In genomic region chr5:55692509-55692908, GRCh38 we compare ENCODE assay signal across 30 cellular contexts. TPM values are rescaled to one million over a fixed set of nuclear protein-coding genes. Genes with fewer than 3 reads are reported as not detected.
"Had no signal": no experiment of that assay in that cellular context is flagged by ENCODE, and none has a peak within 500 bp of the region (broad histone marks: within the 10 kb centered on the region; RNA-seq: fewer than 3 reads in every experiment).

No MANE protein-coding gene starts in this region.

- DNase-seq: activated B cell treated with CpG ODN at 0.5 μM for 24 hours; activated CD4-positive, alpha-beta T cell treated with anti-CD3 and anti-CD28 coated beads, Interleukin-2, amount 50 U/mL, for 1 hour; activated CD8-positive, alpha-beta T cell treated with anti-CD3 and anti-CD28 coated beads for 36 hours; activated naive CD4-positive, alpha-beta T cell; activated T-cell treated with anti-CD3 and anti-CD28 coated beads, Interleukin-2, amount 50 U/mL, for 4 hours; body of pancreas; colonic mucosa; effector memory CD4-positive, alpha-beta T cell; left ventricle myocardium inferior; posterior cingulate gyrus; stimulated activated CD4-positive, alpha-beta T cell treated with anti-CD3 and anti-CD28 coated beads, Interleukin-4, amount 100 ng/mL, for 24 hours had no signal

- H3K27me3 ChIP-seq: body of pancreas, colonic mucosa, gastroesophageal sphincter, hepatocyte had no signal

- H3K36me3 Mint-ChIP-seq: activated naive CD4-positive, alpha-beta T cell treated with anti-CD3 and anti-CD28 coated beads, Interleukin-2, amount 50 U/mL, for 72 hours had no signal

- H3K36me3 ChIP-seq: colonic mucosa, thoracic aorta had no signal

- H3K9me3 Mint-ChIP-seq: activated B cell treated with CpG ODN at 0.5 μM for 24 hours; activated CD8-positive, alpha-beta T cell treated with anti-CD3 and anti-CD28 coated beads for 36 hours; activated naive CD4-positive, alpha-beta T cell treated with anti-CD3 and anti-CD28 coated beads, Interleukin-2, amount 50 U/mL, for 72 hours; activated T-cell treated with anti-CD3 and anti-CD28 coated beads, Interleukin-2, amount 50 U/mL, for 4 hours; stimulated activated effector memory CD8-positive, alpha-beta T cell treated with anti-CD3 and anti-CD28 coated beads, Interleukin-12 subunit alpha, Interleukin-12 subunit beta, amount 100 ng/mL, for 72 hours; stimulated activated naive CD8-positive, alpha-beta T cell treated with anti-CD3 and anti-CD28 coated beads, Interleukin-15, Interleukin-2, amounts not matched to agents 100 ng/mL and 50 ng/mL, for 24 hours had no signal

- FAIRE-seq: urothelium cell line had no signal

- H3K4me1 ChIP-seq: colonic mucosa had no signal

- H3K27ac ChIP-seq: body of pancreas, colonic mucosa, gastroesophageal sphincter, hepatocyte, left ventricle myocardium inferior, skin epidermis, thoracic aorta had no signal

- H3K4me3 ChIP-seq: body of pancreas, colonic mucosa, gastroesophageal sphincter, hepatocyte, left ventricle myocardium inferior, skin epidermis, thoracic aorta had no signal

- H3K4me3 Mint-ChIP-seq: activated B cell treated with CpG ODN at 0.5 μM for 24 hours; activated CD8-positive, alpha-beta T cell treated with anti-CD3 and anti-CD28 coated beads for 36 hours; activated T-cell treated with anti-CD3 and anti-CD28 coated beads, Interleukin-2, amount 50 U/mL, for 4 hours; nephron; stimulated activated effector memory CD8-positive, alpha-beta T cell treated with anti-CD3 and anti-CD28 coated beads, Interleukin-12 subunit alpha, Interleukin-12 subunit beta, amount 100 ng/mL, for 72 hours; stimulated activated naive CD8-positive, alpha-beta T cell treated with anti-CD3 and anti-CD28 coated beads, Interleukin-15, Interleukin-2, amounts not matched to agents 100 ng/mL and 50 ng/mL, for 24 hours had no signal

- H3K9me3 ChIP-seq: body of pancreas, colonic mucosa, gastroesophageal sphincter, left ventricle myocardium inferior, thoracic aorta had no signal

- H3K4me1 Mint-ChIP-seq: stimulated activated effector memory CD8-positive, alpha-beta T cell treated with anti-CD3 and anti-CD28 coated beads, Interleukin-12 subunit alpha, Interleukin-12 subunit beta, amount 100 ng/mL, for 72 hours had no signal

- H3K27me3 Mint-ChIP-seq: activated B cell treated with CpG ODN at 0.5 μM for 24 hours; activated CD8-positive, alpha-beta T cell treated with anti-CD3 and anti-CD28 coated beads for 36 hours; stimulated activated naive CD8-positive, alpha-beta T cell treated with anti-CD3 and anti-CD28 coated beads, Interleukin-15, Interleukin-2, amounts not matched to agents 100 ng/mL and 50 ng/mL, for 24 hours had no signal

- ATAC-seq: stimulated activated effector memory CD8-positive, alpha-beta T cell treated with anti-CD3 and anti-CD28 coated beads, Interleukin-12 subunit alpha, Interleukin-12 subunit beta, amount 100 ng/mL, for 72 hours had no signal

- H3K27ac Mint-ChIP-seq: activated B cell treated with CpG ODN at 0.5 μM for 24 hours; activated CD8-positive, alpha-beta T cell treated with anti-CD3 and anti-CD28 coated beads for 36 hours; activated naive CD4-positive, alpha-beta T cell treated with anti-CD3 and anti-CD28 coated beads, Interleukin-2, amount 50 U/mL, for 72 hours; stimulated activated effector memory CD8-positive, alpha-beta T cell treated with anti-CD3 and anti-CD28 coated beads, Interleukin-12 subunit alpha, Interleukin-12 subunit beta, amount 100 ng/mL, for 72 hours; stimulated activated naive CD8-positive, alpha-beta T cell treated with anti-CD3 and anti-CD28 coated beads, Interleukin-15, Interleukin-2, amounts not matched to agents 100 ng/mL and 50 ng/mL, for 24 hours had no signal

RNA-seq across cellular contexts. Expression of gene DDX4, which starts 45.4 kb away (rescaled TPM):
- total RNA-seq: activated B cell treated with CpG ODN at 0.5 μM for 24 hours; activated CD8-positive, alpha-beta T cell treated with anti-CD3 and anti-CD28 coated beads for 36 hours; activated naive CD4-positive, alpha-beta T cell treated with anti-CD3 and anti-CD28 coated beads, Interleukin-2, amount 50 U/mL, for 72 hours; body of pancreas; colonic mucosa; dermis microvascular lymphatic vessel endothelial cell; endothelial cell of umbilical vein; fibroblast of lung; fibroblast of villous mesenchyme; gastroesophageal sphincter; left ventricle myocardium inferior; lung microvascular endothelial cell; mesenteric fat pad; mucosa of gallbladder; sciatic nerve; subcutaneous adipose tissue; thoracic aorta had no signal
- polyA plus RNA-seq: endothelial cell of umbilical vein, esophagus, fibroblast of lung, hepatocyte had no signal
